ENCODE assay signal across 13 cellular contexts in genomic region chr3:133447751-133448477, GRCh38. TPM values are rescaled to one million over a fixed set of nuclear protein-coding genes. Genes with fewer than 3 reads are reported as not detected.
DNase-seq lines count a peak whose midpoint lies in the region; ATAC-seq, FAIRE-seq and TF ChIP-seq lines count a peak whose summit lies in the region.
"Had no signal": no experiment of that assay in that cellular context is flagged by ENCODE, and none has a peak within 500 bp of the region (broad histone marks: within the 10 kb centered on the region; RNA-seq: fewer than 3 reads in every experiment).

No MANE protein-coding gene starts in this region.

- TF ChIP-seq CTCF in GM10248 (IDR thresholded peaks at IDR 0.05; ENCODE audit: control extremely low read depth, extremely low read depth, low read depth, missing control alignments) = no peak

- intact Hi-C loops in naive thymus-derived CD4-positive, alpha-beta T cell (cut with micrococcal nuclease) = loop anchor here in 1 of 2 donors (10.0 kb wide), 1 partner anchor 477 kb away; no protein-coding TSS in a partner anchor

- no peak overlapping the region for H3K4me3 Mint-ChIP-seq in activated CD4-positive, alpha-beta T cell treated with anti-CD3 and anti-CD28 coated beads, Interleukin-2, amount 10 ng/mL, durations not matched to agents 7 days and 5 days
- H3K4me3 Mint-ChIP-seq in naive thymus-derived CD4-positive, alpha-beta T cell = peak overlapping the region in 1 of 10 donors; percentile 54

- H3K4me1 ChIP-seq in naive thymus-derived CD4-positive, alpha-beta T cell (ENCODE audit: control insufficient read depth in 2 of 2, insufficient read depth in 2 of 2, low read length in 2 of 2) = peaks cover 5 to 14% of the 10 kb centered on the region in 2 donors

- H3K9me3 Mint-ChIP-seq in activated CD4-positive, alpha-beta T cell treated with anti-CD3 and anti-CD28 coated beads, Interleukin-2, amount 10 ng/mL, durations not matched to agents 7 days and 5 days = no peaks in the 10 kb centered on the region
- no peaks in the 10 kb centered on the region for H3K9me3 Mint-ChIP-seq in naive thymus-derived CD4-positive, alpha-beta T cell

- no peaks in the 10 kb centered on the region for H3K36me3 ChIP-seq in naive thymus-derived CD4-positive, alpha-beta T cell (ENCODE audit: control insufficient read depth in 2 of 3, insufficient read depth in 3 of 3, low read length in 3 of 3)

- FAIRE-seq in HTR-8/SVneo (lab: Jason Lieb, UNC) = no peak
- FAIRE-seq: kidney had no signal

- no peak overlapping the region for H3K27ac ChIP-seq in naive thymus-derived CD4-positive, alpha-beta T cell (ENCODE audit: low read depth, low read length)
- H3K27ac ChIP-seq: psoas muscle had no signal

- POLR2A ChIA-PET in activated CD4-positive, alpha-beta T cell treated with anti-CD3 and anti-CD28 coated beads, Interleukin-2, amount 10 ng/mL, durations not matched to agents 7 days and 5 days (lab: Charles Lee) = no interaction called here
- POLR2A ChIA-PET in naive thymus-derived CD4-positive, alpha-beta T cell (lab: Charles Lee) = interaction anchor here (0.9 kb wide), 1 partner anchor 12 kb away, joined by 3 read pairs; no protein-coding TSS in a partner anchor
- POLR2A ChIA-PET in GM10248 (lab: Yijun Ruan, JAX) = interaction anchor here (0.6 to 1.4 kb wide), 5 partner anchors 20 to 144 kb away, joined by 4 to 12 read pairs (median 4); partner anchors contain the start of gene CDV3

- H3K4me1 Mint-ChIP-seq in activated CD4-positive, alpha-beta T cell treated with anti-CD3 and anti-CD28 coated beads, Interleukin-2, amount 10 ng/mL, durations not matched to agents 7 days and 5 days = peaks cover 40% of the 10 kb centered on the region
- H3K4me1 Mint-ChIP-seq in naive thymus-derived CD4-positive, alpha-beta T cell = peaks cover 7 to 33% (median 15%) of the 10 kb centered on the region in 7 donors

- peak overlapping the region; percentile 86 for H3K27ac Mint-ChIP-seq in activated CD4-positive, alpha-beta T cell treated with anti-CD3 and anti-CD28 coated beads, Interleukin-2, amount 10 ng/mL, durations not matched to agents 7 days and 5 days
- peak overlapping the region in 7 of 9 donors; percentile 45 to 87 (median 74) for H3K27ac Mint-ChIP-seq in naive thymus-derived CD4-positive, alpha-beta T cell

- no peak overlapping the region for H3K4me3 ChIP-seq in naive thymus-derived CD4-positive, alpha-beta T cell (ENCODE audit: low read length)
- H3K4me3 ChIP-seq: psoas muscle had no signal

- no peaks in the 10 kb centered on the region for H3K9me3 ChIP-seq in naive thymus-derived CD4-positive, alpha-beta T cell (ENCODE audit: control insufficient read depth in 2 of 3, low read length in 3 of 3)
- H3K9me3 ChIP-seq: psoas muscle had no signal

- DNase-seq in activated CD4-positive, alpha-beta T cell treated with anti-CD3 and anti-CD28 coated beads, Interleukin-2, amount 10 ng/mL, durations not matched to agents 7 days and 5 days = no peak
- no peak for DNase-seq in activated CD4-positive, alpha-beta T cell treated with anti-CD3 and anti-CD28 coated beads, Interleukin-2, amount 50 U/mL, for 48 hours
- DNase-seq in NCI-H2171 (lab: John Stamatoyannopoulos, UW) (peak; percentile 22), GM10248 (ENCODE audit: extremely low spot score) (no peak), HTR-8/SVneo (ENCODE audit: insufficient read length, low spot score) (no peak)
- DNase-seq in naive thymus-derived CD4-positive, alpha-beta T cell = no peak
- DNase-seq: KBM-7, kidney, psoas muscle had no signal

- no peaks in the 10 kb centered on the region for H3K27me3 Mint-ChIP-seq in activated CD4-positive, alpha-beta T cell treated with anti-CD3 and anti-CD28 coated beads, Interleukin-2, amount 10 ng/mL, durations not matched to agents 7 days and 5 days
- H3K27me3 Mint-ChIP-seq in naive thymus-derived CD4-positive, alpha-beta T cell = no peaks in the 10 kb centered on the region

- H3K36me3 Mint-ChIP-seq in activated CD4-positive, alpha-beta T cell treated with anti-CD3 and anti-CD28 coated beads, Interleukin-2, amount 10 ng/mL, durations not matched to agents 7 days and 5 days (ENCODE audit: low read depth) = no peaks in the 10 kb centered on the region
- H3K36me3 Mint-ChIP-seq in naive thymus-derived CD4-positive, alpha-beta T cell = no peaks in the 10 kb centered on the region

- ATAC-seq in HG02588 (IDR thresholded peaks at IDR 0.05; ENCODE audit: unreplicated experiment) = peak; percentile 28
- no peak for ATAC-seq in naive thymus-derived CD4-positive, alpha-beta T cell
- no peak for ATAC-seq in HG03039 (IDR thresholded peaks at IDR 0.05; ENCODE audit: unreplicated experiment)

- no peaks in the 10 kb centered on the region for H3K27me3 ChIP-seq in naive thymus-derived CD4-positive, alpha-beta T cell (ENCODE audit: control insufficient read depth in 2 of 2, insufficient read depth in 2 of 2, low read length in 2 of 2)

- CTCF ChIA-PET in activated CD4-positive, alpha-beta T cell treated with anti-CD3 and anti-CD28 coated beads, Interleukin-2, amount 10 ng/mL, durations not matched to agents 7 days and 5 days (lab: Charles Lee) = interaction anchor here (1.3 kb wide), 1 partner anchor 20 kb away, joined by 3 read pairs; no protein-coding TSS in a partner anchor
- CTCF ChIA-PET in naive thymus-derived CD4-positive, alpha-beta T cell (lab: Charles Lee) = no interaction called here
- CTCF ChIA-PET in GM10248 (lab: Yijun Ruan, JAX) = interaction anchor here (0.9 to 19.5 kb wide), 10 partner anchors 8 to 217 kb away, joined by 3 to 240 read pairs (median 4); no protein-coding TSS in a partner anchor

RNA-seq across cellular contexts. Expression of gene BFSP2, which starts 48.1 kb away (rescaled TPM):
- total RNA-seq in activated CD4-positive, alpha-beta T cell treated with anti-CD3 and anti-CD28 coated beads, Interleukin-2, amount 10 ng/mL, durations not matched to agents 7 days and 5 days = under 1 TPM in 1 of 2 experiments, not detected in 1; 0.33 TPM
- not detected for total RNA-seq in naive thymus-derived CD4-positive, alpha-beta T cell
- polyA plus RNA-seq in naive thymus-derived CD4-positive, alpha-beta T cell = under 1 TPM in 1 of 2 donors, not detected in 1; 0.72 TPM
- total RNA-seq: psoas muscle had no signal
- polyA plus RNA-seq: AG04450, esophagus, psoas muscle had no signal
